21 cellular contexts compared by ENCODE assay signal in the genomic region with DNA sequence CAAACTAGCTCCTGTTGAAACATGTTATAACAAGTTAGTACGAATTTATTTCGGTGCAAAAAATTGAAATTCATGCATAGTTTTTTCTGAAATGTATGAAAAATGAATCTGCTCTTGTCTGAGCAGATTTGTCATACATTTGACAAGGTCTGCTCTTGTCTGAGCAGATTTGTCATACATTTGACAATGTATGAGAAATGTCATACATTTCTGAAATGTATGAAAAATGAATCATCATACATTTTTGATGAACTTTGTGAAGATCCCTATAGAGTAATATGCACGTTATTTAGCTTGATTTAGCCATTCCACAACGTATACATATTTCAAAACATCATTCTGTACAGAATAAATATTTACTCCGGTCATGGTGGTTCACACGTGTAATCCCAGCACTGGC.
DNase-seq lines count a peak whose midpoint lies in the region; ATAC-seq and TF ChIP-seq lines count a peak whose summit lies in the region.
"Had no signal": no experiment of that assay in that cellular context is flagged by ENCODE, and none has a peak within 500 bp of the region (broad histone marks: within the 10 kb centered on the region; RNA-seq: fewer than 3 reads in every experiment).

No MANE protein-coding gene starts in this region.

- H3K9ac ChIP-seq in SK-N-SH (no peak overlapping the region), trophoblast cell (ENCODE audit: low read length) (no peak overlapping the region)

- TF ChIP-seq CTCF in SK-N-SH (IDR thresholded peaks at IDR 0.05) (no peak), RWPE1 (conservative IDR thresholded peaks at IDR 0.05; ENCODE audit: low read depth) (no peak), epithelial cell of esophagus (IDR thresholded peaks at IDR 0.05; ENCODE audit: insufficient read depth, low read depth, low read length, missing control alignments) (no peak)

- H3K4me2 ChIP-seq in SK-N-SH (no peak overlapping the region), trophoblast cell (ENCODE audit: low read length) (no peak overlapping the region)

- TF ChIP-seq EP300 in SK-N-SH (IDR thresholded peaks at IDR 0.05; ENCODE audit: borderline replicate concordance in 1 of 2, low read depth in 1 of 2, low read length in 1 of 2) = no peak

- no peak overlapping the region for H2BK12ac ChIP-seq in trophoblast cell (ENCODE audit: low read length)

- H2BK120ac ChIP-seq in trophoblast cell (ENCODE audit: insufficient read depth, low read length, poor library complexity) = no peak overlapping the region

- peaks cover 3% of the 10 kb centered on the region for H3K79me1 ChIP-seq in trophoblast cell (ENCODE audit: low read length)

- no peak overlapping the region for H3K18ac ChIP-seq in trophoblast cell (ENCODE audit: low read length)

- no peak for ATAC-seq in SK-N-SH treated with all-trans-retinoic acid at 6 μM for 48 hours
- ATAC-seq: CD8-positive, alpha-beta T cell; HepG2; Right ventricle myocardium inferior had no signal

- no peak for TF ChIP-seq RAD21 in SK-N-SH (IDR thresholded peaks at IDR 0.05; ENCODE audit: low read length)

- no peaks in the 10 kb centered on the region for H3K36me3 ChIP-seq in SK-N-SH (replicated peaks in 1 of 2; ENCODE audit: control insufficient read depth in 1 of 2, insufficient read depth in 2 of 2, low read length in 1 of 2)
- H3K36me3 ChIP-seq in trophoblast cell (ENCODE audit: control insufficient read depth in 1 of 2, insufficient read depth in 2 of 2, low read length in 2 of 2) = no peaks in the 10 kb centered on the region
- H3K36me3 ChIP-seq: Peyer's patch, SJCRH30 had no signal

- H3K9me3 ChIP-seq in SK-N-SH = no peaks in the 10 kb centered on the region; the same call in 1 of the 2 replicates
- no peaks in the 10 kb centered on the region for H3K9me3 ChIP-seq in trophoblast cell (ENCODE audit: insufficient read depth, low read depth, low read length)
- H3K9me3 ChIP-seq: Caco-2, Peyer's patch, SJCRH30 had no signal

- H3K9me2 ChIP-seq in SK-N-SH = no peaks in the 10 kb centered on the region

- H3K4me1 ChIP-seq in SK-N-SH (ENCODE audit: control insufficient read depth in 1 of 2, insufficient read depth in 2 of 2, low read depth in 1 of 2, low read length in 1 of 2) = peaks cover 0 to 4% of the 10 kb centered on the region in 2 experiments; a peak in 2 of 4 replicates
- H3K4me1 ChIP-seq in trophoblast cell (ENCODE audit: control insufficient read depth in 1 of 2, insufficient read depth in 2 of 2, low read length in 2 of 2) = peaks cover 0 to 2% of the 10 kb centered on the region in 2 experiments
- H3K4me1 ChIP-seq: Caco-2, Peyer's patch, SJCRH30 had no signal

- 48% methylated on average over 6 of the region's 6 CpGs for WGBS in SK-N-SH (ENCODE audit: low lambda C conversion rate)
- WGBS in trophoblast cell (ENCODE audit: extremely low coverage, insufficient coverage, insufficient read length) = no CpG with 5 or more reads among the region's 6 CpGs

- H2AFZ ChIP-seq in SK-N-SH (ENCODE audit: low read depth) (no peak overlapping the region; the same call in 1 of the 2 replicates), trophoblast cell (ENCODE audit: insufficient read depth, low read length, poor library complexity) (no peak overlapping the region)

- H2AK5ac ChIP-seq in trophoblast cell (ENCODE audit: low read length) = no peak overlapping the region

- CTCF ChIA-PET in SK-N-SH (lab: Yijun Ruan, JAX) = no interaction called here
- CTCF ChIA-PET in RWPE1 (lab: Yijun Ruan, JAX) = no interaction called here

- H4K12ac ChIP-seq in trophoblast cell (ENCODE audit: low read depth, low read length) = no peak overlapping the region

- no peak overlapping the region for H2BK5ac ChIP-seq in trophoblast cell (ENCODE audit: low read depth, low read length, poor library complexity)

- no peaks in the 10 kb centered on the region for H3F3A ChIP-seq in SK-N-SH (replicated peaks; ENCODE audit: insufficient read depth)

- no peaks in the 10 kb centered on the region for H3K27me3 ChIP-seq in SK-N-SH (ENCODE audit: insufficient read depth)
- no peaks in the 10 kb centered on the region for H3K27me3 ChIP-seq in trophoblast cell (ENCODE audit: insufficient read depth, low read length)
- H3K27me3 ChIP-seq: Peyer's patch, SJCRH30 had no signal

- no peak overlapping the region for H4K8ac ChIP-seq in trophoblast cell (ENCODE audit: low read depth, low read length)

- H3K79me2 ChIP-seq in SK-N-SH (ENCODE audit: insufficient read depth) (no peaks in the 10 kb centered on the region), trophoblast cell (ENCODE audit: control insufficient read depth, insufficient read depth, low read length, poor library complexity) (no peaks in the 10 kb centered on the region)

- H4K20me1 ChIP-seq in SK-N-SH (ENCODE audit: insufficient read depth) = no peaks in the 10 kb centered on the region

- H3K4ac ChIP-seq in trophoblast cell (ENCODE audit: low read depth, low read length) = no peak overlapping the region

- H3K14ac ChIP-seq in trophoblast cell (ENCODE audit: low read length) = no peak overlapping the region

- H3K27ac ChIP-seq in SK-N-SH (ENCODE audit: low read depth in 2 of 2, low read length in 1 of 2) (no peak overlapping the region), RWPE1 (peak overlapping the region; percentile 64; the same call in 1 of the 2 replicates), trophoblast cell (ENCODE audit: low read depth, low read length) (no peak overlapping the region)
- H3K27ac ChIP-seq: 22Rv1, C4-2B, Peyer's patch, SJCRH30 had no signal

- peak overlapping the region; percentile 11 for H4K91ac ChIP-seq in trophoblast cell (ENCODE audit: low read depth, low read length)

- no peak overlapping the region for H3K4me3 ChIP-seq in SK-N-SH (ENCODE audit: low read depth in 2 of 2, low read length in 1 of 2)
- no peak overlapping the region for H3K4me3 ChIP-seq in epithelial cell of esophagus (ENCODE audit: low read length)
- no peak overlapping the region for H3K4me3 ChIP-seq in trophoblast cell (ENCODE audit: low read depth, low read length)
- H3K4me3 ChIP-seq: Peyer's patch, SJCRH30 had no signal

- H3K23ac ChIP-seq in trophoblast cell (ENCODE audit: low read length) = no peak overlapping the region

- DNase-seq in SK-N-SH = no peak
- peak; percentile 20 for DNase-seq in RWPE1 (ENCODE audit: low spot score)
- DNase-seq in epithelial cell of esophagus (ENCODE audit: low read depth) = peak; percentile 70
- peak in 1 of 2 donors; percentile 15 for DNase-seq in trophoblast cell
- DNase-seq in NCI-H1105 treated with DMSO at 0.1 percent for 48 hours (lab: John Stamatoyannopoulos, UW) = no peak
- no peak for DNase-seq in middle frontal gyrus (ENCODE audit: extremely low spot score, low spot score)
- no peak for DNase-seq in NCI-H1092 (lab: John Stamatoyannopoulos, UW)
- DNase-seq: Caco-2; CD8-positive, alpha-beta T cell; DMS79; Karpas-422; MV-4-11; NCI-H2029; NCI-H526 treated with DMSO at 0.1 percent for 48 hours; Peyer's patch; SJCRH30 had no signal

- POLR2A ChIA-PET in SK-N-SH (lab: Yijun Ruan, JAX) (no interaction called here), RWPE1 (lab: Yijun Ruan, JAX; ENCODE audit: low non-redundant PET) (no interaction called here)

TF ChIP-seq in SK-N-SH, 30 proteins besides CTCF, POLR2A, EP300 and RAD21:
- TF ChIP-seq GATA2 (CRISPR knock-in tag; IDR thresholded peaks at IDR 0.05) = no peak
- TF ChIP-seq, protein P1, sequence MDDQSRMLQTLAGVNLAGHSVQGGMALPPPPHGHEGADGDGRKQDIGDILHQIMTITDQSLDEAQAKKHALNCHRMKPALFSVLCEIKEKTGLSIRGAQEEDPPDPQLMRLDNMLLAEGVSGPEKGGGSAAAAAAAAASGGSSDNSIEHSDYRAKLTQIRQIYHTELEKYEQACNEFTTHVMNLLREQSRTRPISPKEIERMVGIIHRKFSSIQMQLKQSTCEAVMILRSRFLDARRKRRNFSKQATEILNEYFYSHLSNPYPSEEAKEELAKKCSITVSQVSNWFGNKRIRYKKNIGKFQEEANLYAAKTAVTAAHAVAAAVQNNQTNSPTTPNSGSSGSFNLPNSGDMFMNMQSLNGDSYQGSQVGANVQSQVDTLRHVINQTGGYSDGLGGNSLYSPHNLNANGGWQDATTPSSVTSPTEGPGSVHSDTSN (IDR thresholded peaks at IDR 0.05) = peak; percentile 35; the same call in 1 of the 2 replicates

TF ChIP-seq in SK-N-SH treated with all-trans-retinoic acid at 6 μM for 48 hours, 23 proteins besides CTCF, POLR2A, EP300 and RAD21 (continues in another document):
- TF ChIP-seq, protein P2, sequence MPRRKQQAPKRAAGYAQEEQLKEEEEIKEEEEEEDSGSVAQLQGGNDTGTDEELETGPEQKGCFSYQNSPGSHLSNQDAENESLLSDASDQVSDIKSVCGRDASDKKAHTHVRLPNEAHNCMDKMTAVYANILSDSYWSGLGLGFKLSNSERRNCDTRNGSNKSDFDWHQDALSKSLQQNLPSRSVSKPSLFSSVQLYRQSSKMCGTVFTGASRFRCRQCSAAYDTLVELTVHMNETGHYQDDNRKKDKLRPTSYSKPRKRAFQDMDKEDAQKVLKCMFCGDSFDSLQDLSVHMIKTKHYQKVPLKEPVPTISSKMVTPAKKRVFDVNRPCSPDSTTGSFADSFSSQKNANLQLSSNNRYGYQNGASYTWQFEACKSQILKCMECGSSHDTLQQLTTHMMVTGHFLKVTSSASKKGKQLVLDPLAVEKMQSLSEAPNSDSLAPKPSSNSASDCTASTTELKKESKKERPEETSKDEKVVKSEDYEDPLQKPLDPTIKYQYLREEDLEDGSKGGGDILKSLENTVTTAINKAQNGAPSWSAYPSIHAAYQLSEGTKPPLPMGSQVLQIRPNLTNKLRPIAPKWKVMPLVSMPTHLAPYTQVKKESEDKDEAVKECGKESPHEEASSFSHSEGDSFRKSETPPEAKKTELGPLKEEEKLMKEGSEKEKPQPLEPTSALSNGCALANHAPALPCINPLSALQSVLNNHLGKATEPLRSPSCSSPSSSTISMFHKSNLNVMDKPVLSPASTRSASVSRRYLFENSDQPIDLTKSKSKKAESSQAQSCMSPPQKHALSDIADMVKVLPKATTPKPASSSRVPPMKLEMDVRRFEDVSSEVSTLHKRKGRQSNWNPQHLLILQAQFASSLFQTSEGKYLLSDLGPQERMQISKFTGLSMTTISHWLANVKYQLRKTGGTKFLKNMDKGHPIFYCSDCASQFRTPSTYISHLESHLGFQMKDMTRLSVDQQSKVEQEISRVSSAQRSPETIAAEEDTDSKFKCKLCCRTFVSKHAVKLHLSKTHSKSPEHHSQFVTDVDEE (CRISPR knock-in tag; IDR thresholded peaks at IDR 0.05) = no peak
- TF ChIP-seq, protein P3, sequence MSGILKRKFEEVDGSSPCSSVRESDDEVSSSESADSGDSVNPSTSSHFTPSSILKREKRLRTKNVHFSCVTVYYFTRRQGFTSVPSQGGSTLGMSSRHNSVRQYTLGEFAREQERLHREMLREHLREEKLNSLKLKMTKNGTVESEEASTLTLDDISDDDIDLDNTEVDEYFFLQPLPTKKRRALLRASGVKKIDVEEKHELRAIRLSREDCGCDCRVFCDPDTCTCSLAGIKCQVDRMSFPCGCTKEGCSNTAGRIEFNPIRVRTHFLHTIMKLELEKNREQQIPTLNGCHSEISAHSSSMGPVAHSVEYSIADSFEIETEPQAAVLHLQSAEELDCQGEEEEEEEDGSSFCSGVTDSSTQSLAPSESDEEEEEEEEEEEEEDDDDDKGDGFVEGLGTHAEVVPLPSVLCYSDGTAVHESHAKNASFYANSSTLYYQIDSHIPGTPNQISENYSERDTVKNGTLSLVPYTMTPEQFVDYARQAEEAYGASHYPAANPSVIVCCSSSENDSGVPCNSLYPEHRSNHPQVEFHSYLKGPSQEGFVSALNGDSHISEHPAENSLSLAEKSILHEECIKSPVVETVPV (CRISPR knock-in tag; IDR thresholded peaks at IDR 0.05) = no peak
- no peak for TF ChIP-seq GLIS3 (CRISPR knock-in tag; IDR thresholded peaks at IDR 0.05)

Comparison
In these comparisons a context has a peak if more than half of its experiments do, and no peak if none do; other contexts are left out.
1. DNase-seq: peak in RWPE1 (single experiment) and epithelial cell of esophagus (single experiment); none in SK-N-SH (single experiment), NCI-H1105 treated with DMSO at 0.1 percent for 48 hours (single experiment), middle frontal gyrus (single experiment) and NCI-H1092 (single experiment).